Comparison of ENCODE assay signal across 9 cellular contexts in the genomic region with DNA sequence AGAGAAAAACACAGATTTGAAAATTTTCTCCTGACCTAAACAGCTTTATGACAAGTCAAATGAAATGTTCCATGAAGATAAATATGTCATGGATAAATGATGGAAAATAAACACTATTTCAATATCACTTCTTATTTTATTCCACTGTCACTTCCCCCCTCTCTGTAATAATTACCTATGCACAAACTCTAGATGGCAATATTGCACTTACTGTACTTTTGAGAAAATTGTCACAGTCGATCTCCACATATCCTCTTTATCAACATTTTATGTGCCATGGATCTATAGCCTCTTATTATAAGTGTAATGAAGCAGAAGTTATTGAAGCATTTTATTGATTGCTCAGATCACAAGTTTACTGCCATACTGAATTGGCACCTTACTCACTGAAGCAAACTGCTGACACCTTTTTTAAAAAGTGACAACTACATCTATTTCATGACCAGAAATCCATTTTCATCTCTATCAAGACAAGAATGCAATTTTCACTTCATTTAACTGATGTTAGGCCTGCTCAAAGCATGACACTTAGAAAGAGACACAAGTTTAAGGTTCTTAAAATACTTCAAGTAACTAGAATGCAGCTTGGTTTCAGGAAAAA.
A peak's percentile ranks its signal among the peaks of the same experiment; 100 is the strongest.
DNase-seq lines count a peak whose midpoint lies in the region; ATAC-seq and TF ChIP-seq lines count a peak whose summit lies in the region.
"Had no signal": no experiment of that assay in that cellular context is flagged by ENCODE, and none has a peak within 500 bp of the region (broad histone marks: within the 10 kb centered on the region; RNA-seq: fewer than 3 reads in every experiment).

No MANE protein-coding gene starts in this region.

- H3K9me3 Mint-ChIP-seq in activated T-helper 17 cell treated with anti-CD3 and anti-CD28 coated beads, Interleukin-2, amount 50 U/mL, for 72 hours: no peaks in the 10 kb centered on the region
- H3K9me3 Mint-ChIP-seq: activated CD4-positive, alpha-beta memory T cell treated with anti-CD3 and anti-CD28 coated beads, Interleukin-2, amount 10 ng/mL, durations not matched to agents 7 days and 5 days had no signal

- peaks cover 3% of the 10 kb centered on the region for H3K27me3 Mint-ChIP-seq in activated T-helper 17 cell treated with anti-CD3 and anti-CD28 coated beads, Interleukin-2, amount 50 U/mL, for 72 hours

- TF ChIP-seq CTCF in LNCaP clone FGC (IDR thresholded peaks at IDR 0.05; ENCODE audit: control insufficient read depth, extremely low read depth, insufficient read depth): peak; percentile 64
- TF ChIP-seq CTCF in RWPE2 (IDR thresholded peaks at IDR 0.05; ENCODE audit: poor library complexity, severe bottlenecking): peak; percentile 62

- H3K27ac ChIP-seq in RWPE2 (ENCODE audit: poor library complexity, severe bottlenecking): no peak overlapping the region

- no peak overlapping the region for H3K27ac Mint-ChIP-seq in activated T-helper 17 cell treated with anti-CD3 and anti-CD28 coated beads, Interleukin-2, amount 50 U/mL, for 72 hours
- H3K27ac Mint-ChIP-seq: activated CD4-positive, alpha-beta memory T cell treated with anti-CD3 and anti-CD28 coated beads, Interleukin-2, amount 10 ng/mL, durations not matched to agents 7 days and 5 days had no signal

- H3K4me3 Mint-ChIP-seq in activated T-helper 17 cell treated with anti-CD3 and anti-CD28 coated beads, Interleukin-2, amount 50 U/mL, for 72 hours: no peak overlapping the region
- H3K4me3 Mint-ChIP-seq: activated CD4-positive, alpha-beta memory T cell treated with anti-CD3 and anti-CD28 coated beads, Interleukin-2, amount 10 ng/mL, durations not matched to agents 7 days and 5 days had no signal

- no peaks in the 10 kb centered on the region for H3K4me1 ChIP-seq in RWPE2 (ENCODE audit: insufficient read depth, poor library complexity, severe bottlenecking)

- ATAC-seq in RWPE2 (ENCODE audit: low read depth) (0 out of 3 replicates have a peak, but pooled peaks have one; percentile 27), GM18511 (IDR thresholded peaks at IDR 0.05; ENCODE audit: unreplicated experiment) (no peak)
- no peak for ATAC-seq in activated T-helper 17 cell treated with anti-CD3 and anti-CD28 coated beads, Interleukin-2, amount 50 U/mL, for 72 hours (replicated peaks)

- no peaks in the 10 kb centered on the region for H3K27me3 ChIP-seq in RWPE2 (ENCODE audit: insufficient read depth, poor library complexity, severe bottlenecking)

- no peaks in the 10 kb centered on the region for H3K9me3 ChIP-seq in RWPE2 (ENCODE audit: severe bottlenecking)

- no peaks in the 10 kb centered on the region for H3K36me3 ChIP-seq in RWPE2 (ENCODE audit: low read depth)

- no peaks in the 10 kb centered on the region for H3K4me1 Mint-ChIP-seq in activated T-helper 17 cell treated with anti-CD3 and anti-CD28 coated beads, Interleukin-2, amount 50 U/mL, for 72 hours
- H3K4me1 Mint-ChIP-seq: activated CD4-positive, alpha-beta memory T cell treated with anti-CD3 and anti-CD28 coated beads, Interleukin-2, amount 10 ng/mL, durations not matched to agents 7 days and 5 days had no signal

- in situ Hi-C loops in G401 (cut with HindIII; ENCODE audit: low sequenced_read_pairs): no loop called here

- no peaks in the 10 kb centered on the region for H3K36me3 Mint-ChIP-seq in activated T-helper 17 cell treated with anti-CD3 and anti-CD28 coated beads, Interleukin-2, amount 50 U/mL, for 72 hours (ENCODE audit: low read depth)

- no peak overlapping the region for H3K4me3 ChIP-seq in LNCaP clone FGC (ENCODE audit: low read depth, low read length)
- H3K4me3 ChIP-seq in RWPE2 (ENCODE audit: severe bottlenecking): no peak overlapping the region

- DNase-seq in G401 (ENCODE audit: low spot score) (peak; percentile 31), LNCaP clone FGC (ENCODE audit: low read depth) (no peak), RWPE2 (ENCODE audit: low spot score) (no peak), kidney tubule cell (ENCODE audit: low spot score) (peak; percentile 22)
- no peak for DNase-seq in effector CD4-positive, alpha-beta T cell
- DNase-seq in activated CD4-positive, CD25-positive, alpha-beta regulatory T cell treated with anti-CD3 and anti-CD28 coated beads, Interleukin-2, amount 50 U/mL, for 72 hours: no peak
- DNase-seq: activated CD4-positive, alpha-beta memory T cell treated with anti-CD3 and anti-CD28 coated beads, Interleukin-2, amount 10 ng/mL, durations not matched to agents 7 days and 5 days had no signal

Comparison
In these comparisons a context has a peak if more than half of its experiments do, and no peak if none do; other contexts are left out.
1. DNase-seq: peak in G401 (single experiment) and kidney tubule cell (single experiment); none in LNCaP clone FGC (single experiment), RWPE2 (single experiment), effector CD4-positive, alpha-beta T cell (single experiment) and activated CD4-positive, CD25-positive, alpha-beta regulatory T cell treated with anti-CD3 and anti-CD28 coated beads, Interleukin-2, amount 50 U/mL, for 72 hours (single experiment).